8 cellular contexts compared by ENCODE assay signal in genomic region chr12:57738661-57739237, GRCh38. TPM values are rescaled to one million over a fixed set of nuclear protein-coding genes. Genes with fewer than 3 reads are reported as not detected.
DNase-seq lines count a peak whose midpoint lies in the region; ATAC-seq and TF ChIP-seq lines count a peak whose summit lies in the region.

TSS of gene AGAP2 (minus strand) at chr12:57738742. CDS start at chr12:57738246, 496 bp downstream.

- H3K4me1 ChIP-seq in smooth muscle cell (ENCODE audit: low read depth): peaks cover 17% of the 10 kb centered on the region

- H3K4me1 Mint-ChIP-seq in glutamatergic neuron (ENCODE audit: low read depth, unreplicated experiment): peaks cover 25% of the 10 kb centered on the region

- H3K9me3 Mint-ChIP-seq in glutamatergic neuron (ENCODE audit: unreplicated experiment): peaks cover 11% of the 10 kb centered on the region

- peaks cover 29% of the 10 kb centered on the region for H3K27me3 Mint-ChIP-seq in glutamatergic neuron (ENCODE audit: unreplicated experiment)

- no peaks in the 10 kb centered on the region for H3F3A ChIP-seq in smooth muscle cell (ENCODE audit: low read depth)

- ATAC-seq in SK-N-SH treated with all-trans-retinoic acid at 6 μM for 48 hours (peak; percentile 34), HG02623 (IDR thresholded peaks at IDR 0.05; ENCODE audit: unreplicated experiment) (no peak)

- no peak within 1 kb of the TSS for H3K27ac ChIP-seq in smooth muscle cell (ENCODE audit: low read depth)

- peak within 1 kb of the TSS; percentile 38 for H3K27ac Mint-ChIP-seq in glutamatergic neuron (ENCODE audit: unreplicated experiment)

- H2AFZ ChIP-seq in smooth muscle cell (ENCODE audit: low read depth): no peak within 1 kb of the TSS

- no peaks in the 10 kb centered on the region for H3K79me2 ChIP-seq in smooth muscle cell (ENCODE audit: low read depth)

- DNase-seq in NCI-H2196 (lab: John Stamatoyannopoulos, UW; ENCODE audit: unreplicated experiment): peak; percentile 46
- DNase-seq in NCI-H2196 treated with DMSO at 0.1 percent for 48 hours (lab: John Stamatoyannopoulos, UW; ENCODE audit: unreplicated experiment): no peak
- DNase-seq in glutamatergic neuron: peak; percentile 75
- DNase-seq in smooth muscle cell (lab: John Stamatoyannopoulos, UW; ENCODE audit: unreplicated experiment): no peak
- DNase-seq in stimulated activated CD4-positive, alpha-beta T cell treated with anti-CD3 and anti-CD28 coated beads, Interleukin-4, amount 100 ng/mL, for 24 hours: no peak
- no peak for DNase-seq in NCI-H2107 treated with DMSO at 0.1 percent for 48 hours (lab: John Stamatoyannopoulos, UW; ENCODE audit: unreplicated experiment)

- H3K27me3 ChIP-seq in smooth muscle cell (ENCODE audit: low read depth): peaks cover 95% of the 10 kb centered on the region

- peak within 1 kb of the TSS; percentile 85 for H3K4me3 Mint-ChIP-seq in glutamatergic neuron (ENCODE audit: unreplicated experiment)

- no peaks in the 10 kb centered on the region for H3K9me3 ChIP-seq in smooth muscle cell (replicated peaks; ENCODE audit: low read depth)

- no peaks in the 10 kb centered on the region for H3K36me3 ChIP-seq in smooth muscle cell (ENCODE audit: low read depth)

- H3K9ac ChIP-seq in smooth muscle cell (ENCODE audit: low read depth): no peak within 1 kb of the TSS

- no peaks in the 10 kb centered on the region for H4K20me1 ChIP-seq in smooth muscle cell (ENCODE audit: low read depth)

- peaks cover 10% of the 10 kb centered on the region for H3K36me3 Mint-ChIP-seq in glutamatergic neuron (ENCODE audit: unreplicated experiment)

- WGBS in smooth muscle cell (ENCODE audit: low lambda C conversion rate): 3% methylated on average over 7 of the region's 36 CpGs

- peak within 1 kb of the TSS; percentile 87 for H3K4me2 ChIP-seq in smooth muscle cell

- TF ChIP-seq CTCF in glutamatergic neuron (IDR thresholded peaks at IDR 0.05; ENCODE audit: partially characterized antibody, unreplicated experiment): no peak
- TF ChIP-seq CTCF in smooth muscle cell (IDR thresholded peaks at IDR 0.05; ENCODE audit: borderline replicate concordance, insufficient read depth, poor library complexity, severe bottlenecking): no peak

- peak within 1 kb of the TSS; percentile 46 for H3K4me3 ChIP-seq in smooth muscle cell

TF ChIP-seq in SK-N-SH treated with all-trans-retinoic acid at 6 μM for 48 hours, 23 proteins besides CTCF, POLR2A, EP300 and RAD21:
- TF ChIP-seq BACH2 (CRISPR knock-in tag; IDR thresholded peaks at IDR 0.05; ENCODE audit: borderline replicate concordance) (no peak), PATZ1 (CRISPR knock-in tag; IDR thresholded peaks at IDR 0.05; ENCODE audit: borderline replicate concordance) (peak; percentile 80; the same call in 1 of the 2 replicates), PPARA (CRISPR knock-in tag; IDR thresholded peaks at IDR 0.05; ENCODE audit: borderline replicate concordance) (no peak), ARNTL (CRISPR knock-in tag; IDR thresholded peaks at IDR 0.05; ENCODE audit: borderline replicate concordance, low read depth) (no peak), ZNF70 (CRISPR knock-in tag; IDR thresholded peaks at IDR 0.05) (no peak), ZNF565 (CRISPR knock-in tag; conservative IDR thresholded peaks at IDR 0.05; ENCODE audit: low read depth) (no peak), OSR1 (CRISPR knock-in tag; IDR thresholded peaks at IDR 0.05) (no peak)

RNA-seq across cellular contexts. Expression of gene AGAP2, which starts in this region (rescaled TPM):
- total RNA-seq in glutamatergic neuron (ENCODE audit: unreplicated experiment): 45.5 TPM
- not detected in 2 replicates for total RNA-seq in smooth muscle cell
- polyA plus RNA-seq in smooth muscle cell: not detected in 2 replicates

Comparison
In these comparisons a context has a peak if more than half of its experiments do, and no peak if none do; other contexts are left out.
1. RNA of gene AGAP2 (total RNA-seq): 45.5 TPM in glutamatergic neuron (single experiment); not detected in smooth muscle cell; every median in the first group is over 10 times any median in the second.
2. DNase-seq: peak in NCI-H2196 (single experiment) and glutamatergic neuron (single experiment); none in NCI-H2196 treated with DMSO at 0.1 percent for 48 hours (single experiment), smooth muscle cell (single experiment), stimulated activated CD4-positive, alpha-beta T cell treated with anti-CD3 and anti-CD28 coated beads, Interleukin-4, amount 100 ng/mL, for 24 hours (single experiment) and NCI-H2107 treated with DMSO at 0.1 percent for 48 hours (single experiment).